ENCODE assay signal across 8 cellular contexts in genomic region chr13:48221301-48222190, GRCh38. TPM values are rescaled to one million over a fixed set of nuclear protein-coding genes. Genes with fewer than 3 reads are reported as not detected.
DNase-seq lines count a peak whose midpoint lies in the region; ATAC-seq and TF ChIP-seq lines count a peak whose summit lies in the region.

No MANE protein-coding gene starts in this region.

- H3K36me3 ChIP-seq in left lung (no peaks in the 10 kb centered on the region), thoracic aorta (no peaks in the 10 kb centered on the region)

- CTCF ChIA-PET in activated CD4-positive, alpha-beta T cell treated with anti-CD3 and anti-CD28 coated beads for 36 hours (lab: Charles Lee): interaction anchor here (0.5 to 1.6 kb wide), 8 partner anchors 8 to 227 kb away, joined by 3 to 7 read pairs (median 4); partner anchors contain the start of gene ITM2B

- no peak for ATAC-seq in activated CD4-positive, alpha-beta T cell treated with anti-CD3 and anti-CD28 coated beads for 36 hours
- no peak for ATAC-seq in activated naive CD8-positive, alpha-beta T cell treated with anti-CD3 and anti-CD28 coated beads, Interleukin-2, amount 50 U/mL, for 24 hours
- ATAC-seq in left lung: peak; percentile 50
- no peak for ATAC-seq in thoracic aorta (ENCODE audit: insufficient number of reproducible peaks, low FRiP score, low read depth)

- no peaks in the 10 kb centered on the region for H3K27me3 Mint-ChIP-seq in activated CD4-positive, alpha-beta T cell treated with anti-CD3 and anti-CD28 coated beads for 36 hours
- no peaks in the 10 kb centered on the region for H3K27me3 Mint-ChIP-seq in activated naive CD8-positive, alpha-beta T cell treated with anti-CD3 and anti-CD28 coated beads, Interleukin-2, amount 50 U/mL, for 24 hours

- intact Hi-C loops in activated CD4-positive, alpha-beta T cell treated with anti-CD3 and anti-CD28 coated beads for 36 hours (cut with DNase I, micrococcal nuclease): loop anchor here (1.0 to 5.0 kb wide), 6 partner anchors 11 to 661 kb away; partner anchors contain the start of gene ITM2B (in 1 of the 2)
- intact Hi-C loops in left lung (cut with DNase I): no loop called here
- intact Hi-C loops in posterior vena cava (cut with DNase I): loop anchor here in 1 of 2 donors (10.0 kb wide), 1 partner anchor 77 kb away; no protein-coding TSS in a partner anchor

- H3K27ac ChIP-seq in left lung (peak overlapping the region; percentile 89 to 90), thoracic aorta (peak overlapping the region; percentile 58 to 60)

- TF ChIP-seq CTCF in left lung (IDR thresholded peaks at IDR 0.05): no peak
- TF ChIP-seq CTCF in thoracic aorta (IDR thresholded peaks at IDR 0.05): no peak

- H3K4me1 Mint-ChIP-seq in activated CD4-positive, alpha-beta T cell treated with anti-CD3 and anti-CD28 coated beads for 36 hours: peaks cover 51% of the 10 kb centered on the region
- peaks cover 62% of the 10 kb centered on the region for H3K4me1 Mint-ChIP-seq in activated naive CD8-positive, alpha-beta T cell treated with anti-CD3 and anti-CD28 coated beads, Interleukin-2, amount 50 U/mL, for 24 hours

- H3K4me3 Mint-ChIP-seq in activated CD4-positive, alpha-beta T cell treated with anti-CD3 and anti-CD28 coated beads for 36 hours: peak overlapping the region; percentile 51
- peak overlapping the region; percentile 74 for H3K4me3 Mint-ChIP-seq in activated naive CD8-positive, alpha-beta T cell treated with anti-CD3 and anti-CD28 coated beads, Interleukin-2, amount 50 U/mL, for 24 hours

- peaks cover 0 to 4% of the 10 kb centered on the region in 2 donors for H3K9me3 ChIP-seq in left lung
- no peaks in the 10 kb centered on the region for H3K9me3 ChIP-seq in thoracic aorta

- POLR2A ChIA-PET in activated CD4-positive, alpha-beta T cell treated with anti-CD3 and anti-CD28 coated beads for 36 hours (lab: Charles Lee): interaction anchor here (0.6 to 1.3 kb wide), 4 partner anchors 9 to 37 kb away, joined by 3 to 5 read pairs (median 4); partner anchors contain the start of gene ITM2B

- peaks cover 11% of the 10 kb centered on the region for H3K9me3 Mint-ChIP-seq in activated CD4-positive, alpha-beta T cell treated with anti-CD3 and anti-CD28 coated beads for 36 hours (ENCODE audit: low read depth)
- H3K9me3 Mint-ChIP-seq in activated naive CD8-positive, alpha-beta T cell treated with anti-CD3 and anti-CD28 coated beads, Interleukin-2, amount 50 U/mL, for 24 hours: no peaks in the 10 kb centered on the region

- H3K4me3 ChIP-seq in left lung (peak overlapping the region in 1 of 2 donors; percentile 27), thoracic aorta (peak overlapping the region; percentile 68)

- H3K36me3 Mint-ChIP-seq in activated CD4-positive, alpha-beta T cell treated with anti-CD3 and anti-CD28 coated beads for 36 hours (ENCODE audit: low read depth): peaks cover 2% of the 10 kb centered on the region
- peaks cover 2% of the 10 kb centered on the region for H3K36me3 Mint-ChIP-seq in activated naive CD8-positive, alpha-beta T cell treated with anti-CD3 and anti-CD28 coated beads, Interleukin-2, amount 50 U/mL, for 24 hours (ENCODE audit: low read depth)

- peaks cover 5 to 32% of the 10 kb centered on the region in 2 donors for H3K4me1 ChIP-seq in left lung
- peaks cover 12 to 21% of the 10 kb centered on the region in 2 donors for H3K4me1 ChIP-seq in thoracic aorta (ENCODE audit: control insufficient read depth in 1 of 2, low read depth in 2 of 2)

- H3K27me3 ChIP-seq in left lung: no peaks in the 10 kb centered on the region
- H3K27me3 ChIP-seq in thoracic aorta (replicated peaks; ENCODE audit: insufficient read depth): no peaks in the 10 kb centered on the region

- peak overlapping the region; percentile 77 for H3K27ac Mint-ChIP-seq in activated CD4-positive, alpha-beta T cell treated with anti-CD3 and anti-CD28 coated beads for 36 hours
- H3K27ac Mint-ChIP-seq in activated naive CD8-positive, alpha-beta T cell treated with anti-CD3 and anti-CD28 coated beads, Interleukin-2, amount 50 U/mL, for 24 hours: peak overlapping the region; percentile 84

- no peak for DNase-seq in activated CD4-positive, alpha-beta T cell treated with anti-CD3 and anti-CD28 coated beads for 36 hours
- DNase-seq in activated CD4-positive, alpha-beta T cell treated with anti-CD3 and anti-CD28 coated beads for 1 hour: no peak
- no peak for DNase-seq in activated naive CD8-positive, alpha-beta T cell treated with anti-CD3 and anti-CD28 coated beads, Interleukin-2, amount 50 U/mL, for 24 hours
- DNase-seq in left lung: no peak
- DNase-seq in thoracic aorta (ENCODE audit: low spot score): no peak
- DNase-seq in activated CD4-positive, CD25-positive, alpha-beta regulatory T cell treated with anti-CD3 and anti-CD28 coated beads, Interleukin-2, amount 50 U/mL, for 72 hours: no peak
- no peak for DNase-seq in dedifferentiated amniotic fluid mesenchymal stem cell (ENCODE audit: extremely low spot score)
- DNase-seq in posterior vena cava (ENCODE audit: low spot score): no peak

RNA-seq across cellular contexts. Expression of gene ITM2B, which starts 11.5 kb away (rescaled TPM):
- total RNA-seq in activated CD4-positive, alpha-beta T cell treated with anti-CD3 and anti-CD28 coated beads for 36 hours: 10 to 100 TPM; 67.0 to 96.5 TPM
- 100 to 1,000 TPM; 581 to 609 TPM for total RNA-seq in left lung
- 100 to 1,000 TPM; 436 to 638 TPM for total RNA-seq in thoracic aorta
- 100 to 1,000 TPM; 425 to 605 TPM for total RNA-seq in posterior vena cava

Comparison
In these comparisons a context has a peak if more than half of its experiments do, and no peak if none do; other contexts are left out.
1. RNA of gene ITM2B, which starts 11.5 kb away (total RNA-seq): 436 to 638 TPM in thoracic aorta, 581 to 609 TPM in left lung and 425 to 605 TPM in posterior vena cava; 67.0 to 96.5 TPM in activated CD4-positive, alpha-beta T cell treated with anti-CD3 and anti-CD28 coated beads for 36 hours; every median in the first group is over 4 times any median in the second.
2. intact Hi-C loops: an anchor here in activated CD4-positive, alpha-beta T cell treated with anti-CD3 and anti-CD28 coated beads for 36 hours (1.0 to 5.0 kb wide); none called in left lung.